In the genomic region with DNA sequence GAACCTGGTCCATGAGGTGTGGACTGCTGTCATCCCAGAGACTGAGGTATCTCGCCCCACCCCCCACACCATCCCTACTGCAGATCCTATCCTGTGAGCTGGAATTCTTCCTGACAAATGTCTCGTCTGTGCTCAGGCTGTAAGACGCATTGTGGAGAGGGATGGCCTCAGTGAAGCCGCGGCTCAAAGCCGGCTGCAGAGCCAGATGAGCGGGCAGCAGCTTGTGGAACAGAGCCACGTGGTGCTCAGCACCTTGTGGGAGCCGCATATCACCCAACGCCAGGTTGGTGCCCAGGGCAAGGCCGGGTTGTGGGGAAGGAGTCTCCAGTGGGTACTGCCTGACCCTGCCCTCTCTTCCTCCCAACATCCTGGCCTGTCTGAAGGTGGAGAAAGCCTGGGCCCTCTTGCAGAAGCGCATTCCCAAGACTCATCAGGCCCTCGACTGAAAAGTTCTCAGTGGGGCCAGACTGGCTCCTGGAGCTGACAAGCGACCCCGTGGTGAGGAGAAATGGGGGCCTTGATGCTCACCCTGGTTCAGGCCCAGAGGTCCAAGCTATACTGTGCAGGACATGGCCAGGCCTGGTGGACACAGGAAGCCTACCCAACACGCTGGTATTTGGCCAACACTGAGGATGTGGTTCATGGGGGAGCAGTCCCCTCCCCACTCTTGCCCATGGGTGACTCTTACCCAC, we compare ENCODE assay signal across 9 cellular contexts. TPM values are rescaled to one million over a fixed set of nuclear protein-coding genes. Genes with fewer than 3 reads are reported as not detected.
DNase-seq lines count a peak whose midpoint lies in the region; FAIRE-seq and TF ChIP-seq lines count a peak whose summit lies in the region.
"Had no signal": no experiment of that assay in that cellular context is flagged by ENCODE, and none has a peak within 500 bp of the region (broad histone marks: within the 10 kb centered on the region; RNA-seq: fewer than 3 reads in every experiment).

No MANE protein-coding gene starts in this region.

- H3K4ac ChIP-seq in mesendoderm (ENCODE audit: low read depth, low read length): no peak overlapping the region

- H3K27me3 ChIP-seq in BLaER1 treated with 17β-estradiol and CSF1 and Interleukin-3, amounts not matched to agents 10 nM and 100 nM: no peaks in the 10 kb centered on the region
- H3K27me3 ChIP-seq in mesendoderm (ENCODE audit: insufficient read depth, low read length, poor library complexity) (no peaks in the 10 kb centered on the region), GM23248 (replicated peaks; ENCODE audit: insufficient read depth) (no peaks in the 10 kb centered on the region)

- H2AFZ ChIP-seq in GM23248: no peak overlapping the region

- peaks cover 34 to 78% (median 65%) of the 10 kb centered on the region in 10 experiments for H3K4me1 ChIP-seq in BLaER1 treated with 17β-estradiol and CSF1 and Interleukin-3, amounts not matched to agents 10 nM and 100 nM
- H3K4me1 ChIP-seq in mesendoderm (ENCODE audit: control insufficient read depth, low read depth, low read length) (peaks cover 8% of the 10 kb centered on the region), GM23248 (ENCODE audit: insufficient read depth) (peaks cover 20% of the 10 kb centered on the region)

- TF ChIP-seq CTCF in VCaP (conservative IDR thresholded peaks at IDR 0.05) (no peak), D721Med (IDR thresholded peaks at IDR 0.05; ENCODE audit: insufficient read depth, missing control alignments) (no peak)

- H3K79me2 ChIP-seq in mesendoderm (ENCODE audit: control insufficient read depth, insufficient read depth, low read length) (peaks cover 25% of the 10 kb centered on the region), GM23248 (ENCODE audit: insufficient read depth) (peaks cover 72% of the 10 kb centered on the region)

- H2BK120ac ChIP-seq in mesendoderm (ENCODE audit: low read depth, low read length): no peak overlapping the region

- H3K27ac ChIP-seq in BLaER1 treated with 17β-estradiol and CSF1 and Interleukin-3, amounts not matched to agents 10 nM and 100 nM: peak overlapping the region in 9 of 11 experiments; percentile 80 to 90 (median 87); a peak in 12 of 22 replicates
- H3K27ac ChIP-seq in VCaP (peak overlapping the region; percentile 82), mesendoderm (ENCODE audit: low read depth, low read length) (no peak overlapping the region), GM23248 (no peak overlapping the region; the same call in 1 of the 2 replicates)

- in situ Hi-C loops in GM23248 (cut with MboI): no loop called here

- H3K18ac ChIP-seq in mesendoderm (ENCODE audit: low read length): no peak overlapping the region

- H3K9me2 ChIP-seq in GM23248 (ENCODE audit: insufficient read depth): no peaks in the 10 kb centered on the region

- H3K56ac ChIP-seq in mesendoderm (ENCODE audit: low read length): peak overlapping the region; percentile 25

- no peak overlapping the region for H4K8ac ChIP-seq in mesendoderm (ENCODE audit: low read depth, low read length)

- no peak overlapping the region for H2AK5ac ChIP-seq in mesendoderm (ENCODE audit: low read length)

- FAIRE-seq in D721Med (lab: Jason Lieb, UNC): no peak

- peaks cover 55 to 62% (median 59%) of the 10 kb centered on the region in 11 experiments for H3K36me3 ChIP-seq in BLaER1 treated with 17β-estradiol and CSF1 and Interleukin-3, amounts not matched to agents 10 nM and 100 nM
- H3K36me3 ChIP-seq in mesendoderm (ENCODE audit: control insufficient read depth, insufficient read depth, low read length): peaks cover 14% of the 10 kb centered on the region
- H3K36me3 ChIP-seq in GM23248 (ENCODE audit: low read depth): peaks cover 10% of the 10 kb centered on the region; the same call in 1 of the 2 replicates

- peak overlapping the region; percentile 85 to 98 (median 93); a peak in 18 of 22 replicates for H3K9ac ChIP-seq in BLaER1 treated with 17β-estradiol and CSF1 and Interleukin-3, amounts not matched to agents 10 nM and 100 nM
- no peak overlapping the region for H3K9ac ChIP-seq in mesendoderm (ENCODE audit: low read length)
- H3K9ac ChIP-seq in GM23248: no peak overlapping the region

- DNase-seq in mesendoderm (no peak), GM23248 (no peak), iPS-NIHi11 (ENCODE audit: low spot score) (no peak), D721Med (ENCODE audit: insufficient read length, low spot score) (no peak)
- DNase-seq: activated CD4-positive, alpha-beta T cell treated with anti-CD3 and anti-CD28 coated beads, Interleukin-2, amount 50 U/mL, for 1 hour; NCI-H2227 treated with DMSO at 0.1 percent for 48 hours; occipital lobe had no signal

- no peak overlapping the region for H2BK15ac ChIP-seq in mesendoderm (replicated peaks; ENCODE audit: low read depth)

- peaks cover 25% of the 10 kb centered on the region for H3K79me1 ChIP-seq in mesendoderm (ENCODE audit: low read length)

- H3K4me2 ChIP-seq in BLaER1 treated with 17β-estradiol and CSF1 and Interleukin-3, amounts not matched to agents 10 nM and 100 nM: peak overlapping the region; percentile 86 to 98 (median 95); a peak in 21 of 22 replicates
- H3K4me2 ChIP-seq in mesendoderm (ENCODE audit: low read length): no peak overlapping the region
- H3K4me2 ChIP-seq in GM23248 (ENCODE audit: unreplicated experiment): no peak overlapping the region

- H3F3A ChIP-seq in GM23248 (ENCODE audit: insufficient read depth): 0 out of 2 replicates have a peak, but pooled peaks cover 12% of the 10 kb centered on the region

- no CpG with 5 or more reads among the region's 16 CpGs for WGBS in mesendoderm (ENCODE audit: extremely low coverage, insufficient coverage, low lambda C conversion rate)
- WGBS in GM23248 (ENCODE audit: low coverage in 1 of 2, low lambda C conversion rate in 2 of 2, missing lambda C conversion rate in 2 of 2), 2 experiments: 90% methylated on average over 16 of the region's 16 CpGs

- H4K5ac ChIP-seq in mesendoderm (ENCODE audit: low read length): no peak overlapping the region

- H3K9me3 ChIP-seq in BLaER1 treated with 17β-estradiol and CSF1 and Interleukin-3, amounts not matched to agents 10 nM and 100 nM (replicated peaks in 1 of 11): no peaks in the 10 kb centered on the region
- no peaks in the 10 kb centered on the region for H3K9me3 ChIP-seq in GM23248 (ENCODE audit: low read depth)

- H2BK5ac ChIP-seq in mesendoderm (ENCODE audit: low read length): no peak overlapping the region

- H4K20me1 ChIP-seq in BLaER1 treated with 17β-estradiol and CSF1 and Interleukin-3, amounts not matched to agents 10 nM and 100 nM: peaks cover 0 to 24% (median 16%) of the 10 kb centered on the region in 11 experiments; a peak in 13 of 22 replicates
- no peaks in the 10 kb centered on the region for H4K20me1 ChIP-seq in GM23248 (ENCODE audit: insufficient read depth)

- no peak overlapping the region for H3K23ac ChIP-seq in mesendoderm (ENCODE audit: low read length)

- peak overlapping the region in 3 of 10 experiments; percentile 86 to 90 (median 89); a peak in 4 of 20 replicates for H3K4me3 ChIP-seq in BLaER1 treated with 17β-estradiol and CSF1 and Interleukin-3, amounts not matched to agents 10 nM and 100 nM
- no peak overlapping the region for H3K4me3 ChIP-seq in mesendoderm (ENCODE audit: low read length)
- H3K4me3 ChIP-seq in GM23248: no peak overlapping the region

RNA-seq across cellular contexts. Expression of a gene that starts 1.2 kb away (rescaled TPM):
- 47.9 TPM for polyA plus RNA-seq in mesendoderm (2013, experiment 1 of 2)
- polyA plus RNA-seq in mesendoderm (2013, experiment 2 of 2): 45.7 TPM
- 29.3 and 30.8 TPM in 2 replicates for total RNA-seq in GM23248 (2014; rRNA removed; shearing (Covaris generic))
- polyA plus RNA-seq in GM23248 (2016; fragmentation: Nextera tagmentation; extraction: Ambion mirVana): 37.0 and 39.3 TPM in 2 replicates

RNA-seq across cellular contexts. Expression of a gene that starts 3.7 kb away (rescaled TPM):
- polyA plus RNA-seq in mesendoderm (2013, experiment 1 of 2): 113 TPM
- 116 TPM for polyA plus RNA-seq in mesendoderm (2013, experiment 2 of 2)
- total RNA-seq in GM23248 (2014; rRNA removed; shearing (Covaris generic)): 19.2 and 22.7 TPM in 2 replicates
- polyA plus RNA-seq in GM23248 (2016; fragmentation: Nextera tagmentation; extraction: Ambion mirVana): 50.1 and 56.9 TPM in 2 replicates

RNA-seq across cellular contexts. Expression of a gene that starts 11.9 kb away (rescaled TPM):
- polyA plus RNA-seq in mesendoderm (2013, experiment 1 of 2): 26.0 TPM
- 26.0 TPM for polyA plus RNA-seq in mesendoderm (2013, experiment 2 of 2)
- 8.2 and 8.9 TPM in 2 replicates for total RNA-seq in GM23248 (2014; rRNA removed; shearing (Covaris generic))
- polyA plus RNA-seq in GM23248 (2016; fragmentation: Nextera tagmentation; extraction: Ambion mirVana): 11.1 and 12.0 TPM in 2 replicates

RNA-seq across cellular contexts. Expression of a gene that starts 12.9 kb away (rescaled TPM):
- polyA plus RNA-seq in mesendoderm (2013, experiment 1 of 2): 0.59 TPM
- 0.67 TPM for polyA plus RNA-seq in mesendoderm (2013, experiment 2 of 2)
- 0.76 and 2.3 TPM in 2 replicates for total RNA-seq in GM23248 (2014; rRNA removed; shearing (Covaris generic))
- polyA plus RNA-seq in GM23248 (2016; fragmentation: Nextera tagmentation; extraction: Ambion mirVana): 2.6 and 3.0 TPM in 2 replicates

RNA-seq across cellular contexts. Expression of a gene that starts 29.6 kb away (rescaled TPM):
- 9.6 TPM for polyA plus RNA-seq in mesendoderm (2013, experiment 1 of 2)
- 9.0 TPM for polyA plus RNA-seq in mesendoderm (2013, experiment 2 of 2)
- total RNA-seq in GM23248 (2014; rRNA removed; shearing (Covaris generic)): 68.1 and 83.1 TPM in 2 replicates
- polyA plus RNA-seq in GM23248 (2016; fragmentation: Nextera tagmentation; extraction: Ambion mirVana): 36.8 and 39.4 TPM in 2 replicates

Comparison
In these comparisons a context has a peak if more than half of its experiments do, and no peak if none do; other contexts are left out.
1. H3K27ac ChIP-seq: peak in BLaER1 treated with 17β-estradiol and CSF1 and Interleukin-3, amounts not matched to agents 10 nM and 100 nM (9 of 11) and VCaP (single experiment); none in mesendoderm (single experiment) and GM23248 (single experiment).
2. H3K4me2 ChIP-seq: peak in BLaER1 treated with 17β-estradiol and CSF1 and Interleukin-3, amounts not matched to agents 10 nM and 100 nM (11 of 11); none in mesendoderm (single experiment) and GM23248 (single experiment).
3. H3K9ac ChIP-seq: peak in BLaER1 treated with 17β-estradiol and CSF1 and Interleukin-3, amounts not matched to agents 10 nM and 100 nM (11 of 11); none in mesendoderm (single experiment) and GM23248 (single experiment).